Comparison of ENCODE assay signal across 18 cellular contexts in genomic region chr11:61273151-61274078, GRCh38. TPM values are rescaled to one million over a fixed set of nuclear protein-coding genes. Genes with fewer than 3 reads are reported as not detected.
DNase-seq lines count a peak whose midpoint lies in the region; ATAC-seq, FAIRE-seq and TF ChIP-seq lines count a peak whose summit lies in the region.
"Had no signal": no experiment of that assay in that cellular context is flagged by ENCODE, and none has a peak within 500 bp of the region (broad histone marks: within the 10 kb centered on the region; RNA-seq: fewer than 3 reads in every experiment).

No MANE protein-coding gene starts in this region.

- H3K4me3 Mint-ChIP-seq in stimulated activated memory B cell treated with anti-CD40 and anti-IgM and Interleukin-4, amounts not matched to agents 10 μg/mL and 1 μg/mL and 100 μg/mL, for 72 hours, result no peak overlapping the region
- H3K4me3 Mint-ChIP-seq: activated naive CD4-positive, alpha-beta T cell treated with anti-CD3 and anti-CD28 coated beads, Interleukin-2, amount 10 ng/mL, durations not matched to agents 7 days and 5 days; CD8-positive, alpha-beta T cell; nephron progenitor cell had no signal

- DNase-seq in RPMI8226, result peak; percentile 80
- DNase-seq in kidney tubule cell (ENCODE audit: low spot score), result peak; percentile 29
- peak; percentile 71 for DNase-seq in stomach
- no peak for DNase-seq in ascending aorta (ENCODE audit: low spot score in 2 of 2)
- no peak for DNase-seq in urothelium cell line (ENCODE audit: low spot score)
- no peak for DNase-seq in islet precursor cell
- DNase-seq: activated naive CD4-positive, alpha-beta T cell treated with anti-CD3 and anti-CD28 coated beads, Interleukin-2, amount 10 ng/mL, durations not matched to agents 7 days and 5 days; CD8-positive, alpha-beta T cell; glutamatergic neuron; kidney glomerular epithelial cell; nephron progenitor cell had no signal

- H3K36me3 ChIP-seq in stomach (no peaks in the 10 kb centered on the region), ascending aorta (no peaks in the 10 kb centered on the region)

- no peak overlapping the region for H3K27ac Mint-ChIP-seq in stimulated activated memory B cell treated with anti-CD40 and anti-IgM and Interleukin-4, amounts not matched to agents 10 μg/mL and 1 μg/mL and 100 μg/mL, for 72 hours
- H3K27ac Mint-ChIP-seq: activated naive CD4-positive, alpha-beta T cell treated with anti-CD3 and anti-CD28 coated beads, Interleukin-2, amount 10 ng/mL, durations not matched to agents 7 days and 5 days; CD8-positive, alpha-beta T cell; nephron progenitor cell had no signal

- no peaks in the 10 kb centered on the region for H3K27me3 Mint-ChIP-seq in stimulated activated memory B cell treated with anti-CD40 and anti-IgM and Interleukin-4, amounts not matched to agents 10 μg/mL and 1 μg/mL and 100 μg/mL, for 72 hours
- H3K27me3 Mint-ChIP-seq: activated naive CD4-positive, alpha-beta T cell treated with anti-CD3 and anti-CD28 coated beads, Interleukin-2, amount 10 ng/mL, durations not matched to agents 7 days and 5 days had no signal

- no peaks in the 10 kb centered on the region for H3K4me1 Mint-ChIP-seq in stimulated activated memory B cell treated with anti-CD40 and anti-IgM and Interleukin-4, amounts not matched to agents 10 μg/mL and 1 μg/mL and 100 μg/mL, for 72 hours
- H3K4me1 Mint-ChIP-seq: activated naive CD4-positive, alpha-beta T cell treated with anti-CD3 and anti-CD28 coated beads, Interleukin-2, amount 10 ng/mL, durations not matched to agents 7 days and 5 days had no signal

- TF ChIP-seq CTCF in stomach (IDR thresholded peaks at IDR 0.05) (no peak), ascending aorta (IDR thresholded peaks at IDR 0.05) (no peak)

- TF ChIP-seq RAD21 in Ishikawa (IDR thresholded peaks at IDR 0.05; ENCODE audit: low read depth), result no peak

- 60 to 73% (median 65%) methylated on average over 15 to 17 of the region's 17 CpGs for WGBS in stomach, 5 donors

- no peaks in the 10 kb centered on the region for H3K9me3 Mint-ChIP-seq in stimulated activated memory B cell treated with anti-CD40 and anti-IgM and Interleukin-4, amounts not matched to agents 10 μg/mL and 1 μg/mL and 100 μg/mL, for 72 hours
- H3K9me3 Mint-ChIP-seq: activated naive CD4-positive, alpha-beta T cell treated with anti-CD3 and anti-CD28 coated beads, Interleukin-2, amount 10 ng/mL, durations not matched to agents 7 days and 5 days; CD8-positive, alpha-beta T cell; nephron progenitor cell had no signal

- intact Hi-C loops in stomach (cut with DNase I; ENCODE audit: low total_unique reads), result no loop called here
- intact Hi-C loops in ascending aorta (cut with DNase I), result no loop called here

- TF ChIP-seq EP300 in Ishikawa (IDR thresholded peaks at IDR 0.05; ENCODE audit: borderline replicate concordance) (no peak), stomach (IDR thresholded peaks at IDR 0.05) (no peak)

- no peak for ATAC-seq in stimulated activated memory B cell treated with anti-CD40 and anti-IgM and Interleukin-4, amounts not matched to agents 10 μg/mL and 1 μg/mL and 100 μg/mL, for 72 hours
- ATAC-seq: CD8-positive, alpha-beta T cell had no signal

- peaks cover 0 to 11% (median 0%) of the 10 kb centered on the region in 4 donors for H3K4me1 ChIP-seq in stomach
- no peaks in the 10 kb centered on the region for H3K4me1 ChIP-seq in ascending aorta

- no peak overlapping the region for H3K4me3 ChIP-seq in stomach
- no peak overlapping the region for H3K4me3 ChIP-seq in ascending aorta

- H3K27me3 ChIP-seq in stomach (peaks cover 0 to 8% (median 0%) of the 10 kb centered on the region in 3 donors), ascending aorta (no peaks in the 10 kb centered on the region)

- no peaks in the 10 kb centered on the region for H3K36me3 Mint-ChIP-seq in stimulated activated memory B cell treated with anti-CD40 and anti-IgM and Interleukin-4, amounts not matched to agents 10 μg/mL and 1 μg/mL and 100 μg/mL, for 72 hours
- H3K36me3 Mint-ChIP-seq: activated naive CD4-positive, alpha-beta T cell treated with anti-CD3 and anti-CD28 coated beads, Interleukin-2, amount 10 ng/mL, durations not matched to agents 7 days and 5 days; CD8-positive, alpha-beta T cell had no signal

- H3K27ac ChIP-seq in stomach (no peak overlapping the region), ascending aorta (no peak overlapping the region)
- H3K27ac ChIP-seq: VCaP had no signal

- no peak for TF ChIP-seq POLR2A in stomach (IDR thresholded peaks at IDR 0.05)

- FAIRE-seq in urothelium cell line (lab: Jason Lieb, UNC), result no peak
- FAIRE-seq: G401.6, GM18507, H1 had no signal

- no peaks in the 10 kb centered on the region for H3K9me3 ChIP-seq in stomach
- no peaks in the 10 kb centered on the region for H3K9me3 ChIP-seq in ascending aorta

TF ChIP-seq in Ishikawa, 13 proteins besides CTCF, POLR2A, EP300 and RAD21:
- TF ChIP-seq NFIC (IDR thresholded peaks at IDR 0.05) (peak; percentile 65), FOXM1 (IDR thresholded peaks at IDR 0.05; ENCODE audit: borderline replicate concordance, low read depth) (no peak), CEBPB (IDR thresholded peaks at IDR 0.05) (no peak), MAX (IDR thresholded peaks at IDR 0.05) (no peak; the same call in 1 of the 2 replicates), CREB1 (IDR thresholded peaks at IDR 0.05; ENCODE audit: low read depth) (no peak), TAF1 (IDR thresholded peaks at IDR 0.05; ENCODE audit: low read depth) (peak; percentile 32; the same call in 1 of the 2 replicates), YY1 (IDR thresholded peaks at IDR 0.05; ENCODE audit: low read depth) (peak; percentile 52; the same call in 1 of the 2 replicates)
- TF ChIP-seq, protein P1, sequence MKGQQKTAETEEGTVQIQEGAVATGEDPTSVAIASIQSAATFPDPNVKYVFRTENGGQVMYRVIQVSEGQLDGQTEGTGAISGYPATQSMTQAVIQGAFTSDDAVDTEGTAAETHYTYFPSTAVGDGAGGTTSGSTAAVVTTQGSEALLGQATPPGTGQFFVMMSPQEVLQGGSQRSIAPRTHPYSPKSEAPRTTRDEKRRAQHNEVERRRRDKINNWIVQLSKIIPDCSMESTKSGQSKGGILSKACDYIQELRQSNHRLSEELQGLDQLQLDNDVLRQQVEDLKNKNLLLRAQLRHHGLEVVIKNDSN (IDR thresholded peaks at IDR 0.05), result no peak

RNA-seq across cellular contexts. Expression of gene VWCE, which starts 21.7 kb away (rescaled TPM):
- total RNA-seq in stomach (1 to 10 TPM in 2 of 5 donors, under 1 TPM in 1, not detected in 2; 0.45 to 4.6 (median 1.6) TPM), ascending aorta (19.2 TPM)
- polyA plus RNA-seq in stomach, result 1 to 10 TPM in 1 of 3 donors, under 1 TPM in 2; 0.76 to 1.2 (median 0.93) TPM

RNA-seq across cellular contexts. Expression of gene PGA5, which starts 32.4 kb away (rescaled TPM):
- total RNA-seq in stomach (1,000 to 10,000 TPM in 2 of 5 donors, 100 to 1,000 TPM in 1, 10 to 100 TPM in 1, 1 to 10 TPM in 1; 5.9 to 5,713 (median 190) TPM), ascending aorta (2.0 TPM)
- polyA plus RNA-seq in stomach, result 1,000 to 10,000 TPM; 1,014 to 6,178 (median 3,688) TPM
- total RNA-seq: CD8-positive, alpha-beta T cell; skeletal muscle tissue had no signal

RNA-seq across cellular contexts. Expression of gene PGA4, which starts 51.3 kb away (rescaled TPM):
- total RNA-seq in stomach, result over 10,000 TPM in 2 of 5 donors, 1,000 to 10,000 TPM in 1, 100 to 1,000 TPM in 2; 386 to 107,207 (median 2,421) TPM
- over 10,000 TPM; 17,534 to 25,788 (median 19,705) TPM for polyA plus RNA-seq in stomach
- 75.7 TPM for total RNA-seq in ascending aorta
- total RNA-seq: CD8-positive, alpha-beta T cell; H1 had no signal

RNA-seq across cellular contexts. Expression of gene DDB1, which starts 59.5 kb away (rescaled TPM):
- 100 to 1,000 TPM in 4 of 5 donors, 10 to 100 TPM in 1; 44.2 to 489 (median 152) TPM for total RNA-seq in stomach
- 10 to 100 TPM; 73.9 to 77.0 (median 74.2) TPM for polyA plus RNA-seq in stomach
- 130 TPM for total RNA-seq in ascending aorta

RNA-seq across cellular contexts. Expression of gene TKFC, which starts 59.6 kb away (rescaled TPM):
- 100 to 1,000 TPM in 1 of 5 donors, 10 to 100 TPM in 4; 20.6 to 136 (median 63.9) TPM for total RNA-seq in stomach
- polyA plus RNA-seq in stomach, result 10 to 100 TPM; 28.0 to 42.9 (median 41.3) TPM
- 7.3 TPM for total RNA-seq in ascending aorta

Comparison
In these comparisons a context has a peak if more than half of its experiments do, and no peak if none do; other contexts are left out.
1. DNase-seq: peak in RPMI8226 (single experiment), kidney tubule cell (single experiment) and stomach (single experiment); none in ascending aorta (0 of 2), urothelium cell line (single experiment) and islet precursor cell (single experiment).